Comparison of ENCODE assay signal across 12 cellular contexts in genomic region chr15:82081904-82082810, GRCh38. TPM values are rescaled to one million over a fixed set of nuclear protein-coding genes. Genes with fewer than 3 reads are reported as not detected.
DNase-seq lines count a peak whose midpoint lies in the region; ATAC-seq and TF ChIP-seq lines count a peak whose summit lies in the region.
"Had no signal": no experiment of that assay in that cellular context is flagged by ENCODE, and none has a peak within 500 bp of the region (broad histone marks: within the 10 kb centered on the region; RNA-seq: fewer than 3 reads in every experiment).

No MANE protein-coding gene starts in this region.

- H3K79me2 ChIP-seq in mammary epithelial cell (ENCODE audit: insufficient read depth, low read length): no peaks in the 10 kb centered on the region

- H3K27me3 Mint-ChIP-seq in osteocyte (ENCODE audit: unreplicated experiment): no peaks in the 10 kb centered on the region
- H3K27me3 Mint-ChIP-seq in activated T-helper 17 cell treated with anti-CD3 and anti-CD28 coated beads, Interleukin-2, amount 50 U/mL, for 72 hours: peaks cover 32% of the 10 kb centered on the region

- CTCF ChIA-PET in mammary epithelial cell (lab: Charles Lee; ENCODE audit: low non-redundant PET): no interaction called here

- 37% methylated on average over 10 of the region's 14 CpGs for WGBS in mammary epithelial cell (ENCODE audit: low coverage, missing lambda C conversion rate)

- ATAC-seq in GM21529 (IDR thresholded peaks at IDR 0.05; ENCODE audit: unreplicated experiment): peak; percentile 58
- no peak for ATAC-seq in HG02840 (IDR thresholded peaks at IDR 0.05; ENCODE audit: low FRiP score, unreplicated experiment)
- ATAC-seq in activated T-helper 17 cell treated with anti-CD3 and anti-CD28 coated beads, Interleukin-2, amount 50 U/mL, for 72 hours (replicated peaks): no peak
- ATAC-seq: activated T-cell treated with anti-CD3 and anti-CD28 coated beads, Interleukin-2, amount 50 U/mL, for 4 hours had no signal

- no peaks in the 10 kb centered on the region for H3K9me3 Mint-ChIP-seq in osteocyte (ENCODE audit: unreplicated experiment)
- H3K9me3 Mint-ChIP-seq in activated T-helper 17 cell treated with anti-CD3 and anti-CD28 coated beads, Interleukin-2, amount 50 U/mL, for 72 hours: no peaks in the 10 kb centered on the region
- H3K9me3 Mint-ChIP-seq: activated T-cell treated with anti-CD3 and anti-CD28 coated beads, Interleukin-2, amount 50 U/mL, for 4 hours had no signal

- H3K36me3 Mint-ChIP-seq in osteocyte (ENCODE audit: unreplicated experiment): no peaks in the 10 kb centered on the region
- no peaks in the 10 kb centered on the region for H3K36me3 Mint-ChIP-seq in activated T-helper 17 cell treated with anti-CD3 and anti-CD28 coated beads, Interleukin-2, amount 50 U/mL, for 72 hours (ENCODE audit: low read depth)

- no TSS peak for BruUV-seq in mammary epithelial cell (replicated peaks; lab: Mats Ljungman, UMichigan)

- H3K4me1 ChIP-seq in mammary epithelial cell (ENCODE audit: insufficient read depth, low read length): peaks cover 6% of the 10 kb centered on the region
- H3K4me1 ChIP-seq: esophagus muscularis mucosa, pancreas, stomach had no signal

- no peak overlapping the region for H3K4me3 ChIP-seq in mammary epithelial cell (replicated peaks in 1 of 3; ENCODE audit: insufficient read depth in 1 of 3, low read depth in 2 of 3, low read length in 3 of 3)
- H3K4me3 ChIP-seq: esophagus muscularis mucosa, pancreas, stomach had no signal

- no peak overlapping the region for H3K9ac ChIP-seq in mammary epithelial cell (ENCODE audit: insufficient read depth, low read length)

- H4K20me1 ChIP-seq in mammary epithelial cell (ENCODE audit: insufficient read depth, low read length): no peaks in the 10 kb centered on the region

- no peak overlapping the region for H3K27ac ChIP-seq in mammary epithelial cell (ENCODE audit: insufficient read depth, low read depth, low read length)
- H3K27ac ChIP-seq: esophagus muscularis mucosa, pancreas, stomach had no signal

- peaks cover 15% of the 10 kb centered on the region for H3K4me1 Mint-ChIP-seq in osteocyte (ENCODE audit: unreplicated experiment)
- no peaks in the 10 kb centered on the region for H3K4me1 Mint-ChIP-seq in activated T-helper 17 cell treated with anti-CD3 and anti-CD28 coated beads, Interleukin-2, amount 50 U/mL, for 72 hours

- DNase-seq in MV-4-11 (lab: John Stamatoyannopoulos, UW): peak; percentile 79
- DNase-seq in mammary epithelial cell: peak; percentile 69
- no peak for DNase-seq in osteocyte (ENCODE audit: extremely low spot score, unreplicated experiment)
- no peak for DNase-seq in NCI-H128 (lab: John Stamatoyannopoulos, UW; ENCODE audit: unreplicated experiment)
- no peak for DNase-seq in C1 segment of cervical spinal cord (lab: John Stamatoyannopoulos, UW)
- DNase-seq: activated T-cell treated with anti-CD3 and anti-CD28 coated beads, Interleukin-2, amount 50 U/mL, for 4 hours; pancreas; stomach had no signal

- H3K36me3 ChIP-seq in mammary epithelial cell (ENCODE audit: insufficient read depth, low read length): no peaks in the 10 kb centered on the region
- H3K36me3 ChIP-seq: esophagus muscularis mucosa, pancreas, stomach had no signal

- H3K4me3 Mint-ChIP-seq in osteocyte (ENCODE audit: unreplicated experiment): no peak overlapping the region
- no peak overlapping the region for H3K4me3 Mint-ChIP-seq in activated T-helper 17 cell treated with anti-CD3 and anti-CD28 coated beads, Interleukin-2, amount 50 U/mL, for 72 hours
- H3K4me3 Mint-ChIP-seq: activated T-cell treated with anti-CD3 and anti-CD28 coated beads, Interleukin-2, amount 50 U/mL, for 4 hours had no signal

- TF ChIP-seq CTCF in mammary epithelial cell (conservative IDR thresholded peaks at IDR 0.05 in 1 of 2, IDR thresholded peaks at IDR 0.05 in 1 of 2; ENCODE audit: extremely low read depth in 1 of 2, insufficient read depth in 1 of 2, low read depth in 1 of 2, low read length in 2 of 2): peak; percentile 12 to 20
- peak; percentile 43 for TF ChIP-seq CTCF in osteocyte (IDR thresholded peaks at IDR 0.05)

- no peaks in the 10 kb centered on the region for H3K27me3 ChIP-seq in mammary epithelial cell (ENCODE audit: insufficient read depth, low read length)
- H3K27me3 ChIP-seq: pancreas had no signal

- intact Hi-C loops in mammary epithelial cell (cut with micrococcal nuclease): no loop called here

- in situ Hi-C loops in mammary epithelial cell (cut with MboI; ENCODE audit: low sequenced_read_pairs in 2 of 2): no loop called here

- peak overlapping the region; percentile 70 for H3K27ac Mint-ChIP-seq in osteocyte (ENCODE audit: unreplicated experiment)
- H3K27ac Mint-ChIP-seq in activated T-helper 17 cell treated with anti-CD3 and anti-CD28 coated beads, Interleukin-2, amount 50 U/mL, for 72 hours: no peak overlapping the region

- H3K9me3 ChIP-seq in mammary epithelial cell (replicated peaks; ENCODE audit: insufficient read depth, low read length): no peaks in the 10 kb centered on the region
- H3K9me3 ChIP-seq: esophagus muscularis mucosa, pancreas, stomach had no signal

- peak overlapping the region; percentile 19 for H3K4me2 ChIP-seq in mammary epithelial cell (ENCODE audit: insufficient read depth, low read depth, low read length)

- dilution Hi-C loops in mammary epithelial cell (cut with HindIII; ENCODE audit: low sequenced_read_pairs): no loop called here

- H2AFZ ChIP-seq in mammary epithelial cell (ENCODE audit: low read depth, low read length): peak overlapping the region; percentile 46

RNA-seq across cellular contexts. Expression of gene MEX3B, which starts 36.3 kb away (rescaled TPM):
- total RNA-seq in mammary epithelial cell (10 to 100 TPM in 1 of 2 donors, 1 to 10 TPM in 1; 1.8 to 10.8 TPM), osteocyte (22.7 and 24.5 TPM in 2 replicates)
- 0.73 TPM for polyA plus RNA-seq in mammary epithelial cell
- 1.2 TPM for polyA minus RNA-seq in mammary epithelial cell
- 1 to 10 TPM in 1 of 2 donors, under 1 TPM in 1; 0.54 to 1.4 TPM for total RNA-seq in activated T-helper 17 cell treated with anti-CD3 and anti-CD28 coated beads, Interleukin-2, amount 50 U/mL, for 72 hours

Comparison
In these comparisons a context has a peak if more than half of its experiments do, and no peak if none do; other contexts are left out.
1. DNase-seq: peak in MV-4-11 (single experiment) and mammary epithelial cell (single experiment); none in osteocyte (single experiment), NCI-H128 (single experiment) and C1 segment of cervical spinal cord (0 of 14).